In the genomic region with DNA sequence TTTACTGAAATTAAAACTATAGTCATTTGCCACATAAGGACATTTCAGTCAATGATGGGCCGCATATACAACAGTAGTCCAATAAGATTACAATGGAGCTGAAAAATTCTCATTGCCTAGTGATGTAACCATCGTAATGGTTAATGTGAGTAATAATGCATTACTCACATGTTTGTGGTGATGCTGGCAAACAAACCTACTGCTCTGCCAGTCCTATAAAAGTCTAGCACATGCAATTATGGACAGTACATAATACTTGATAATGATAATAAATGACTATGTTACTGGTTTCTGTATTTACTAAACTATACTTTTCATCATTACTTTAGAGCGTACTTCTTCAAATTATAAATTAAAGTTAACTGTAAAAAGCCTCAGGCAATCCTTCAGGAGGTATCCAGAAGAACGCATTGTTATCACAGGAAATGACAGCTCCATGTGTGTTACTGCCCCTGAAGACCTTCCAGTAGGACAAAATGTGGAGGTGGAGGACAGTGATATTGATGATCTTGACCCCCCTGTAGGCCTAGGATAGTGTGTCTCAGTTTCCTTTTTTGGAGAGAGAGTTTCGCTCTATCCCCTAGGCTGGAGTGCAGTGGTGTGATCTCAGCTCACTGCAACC, we compare ENCODE assay signal across 12 cellular contexts.
A peak's percentile ranks its signal among the peaks of the same experiment; 100 is the strongest.
DNase-seq lines count a peak whose midpoint lies in the region; ATAC-seq and TF ChIP-seq lines count a peak whose summit lies in the region.
"Had no signal": no experiment of that assay in that cellular context is flagged by ENCODE, and none has a peak within 500 bp of the region (broad histone marks: within the 10 kb centered on the region; RNA-seq: fewer than 3 reads in every experiment).

No MANE protein-coding gene starts in this region.

- no peak overlapping the region for H3K9ac ChIP-seq in neural progenitor cell
- H3K9ac ChIP-seq: BLaER1 had no signal

- no peak overlapping the region for H3K27ac ChIP-seq in foreskin keratinocyte
- no peak overlapping the region for H3K27ac ChIP-seq in neural progenitor cell
- H3K27ac ChIP-seq: BLaER1, SK-N-MC had no signal

- H3F3A ChIP-seq in neural progenitor cell (ENCODE audit: low read depth): no peaks in the 10 kb centered on the region

- ATAC-seq in foreskin keratinocyte: peak; percentile 95

- H3K4me3 ChIP-seq in AG04449 (ENCODE audit: low read depth, low read length) (no peak overlapping the region), neural progenitor cell (no peak overlapping the region)
- H3K4me3 ChIP-seq: BLaER1, SK-N-MC had no signal

- H3K4me1 ChIP-seq in foreskin keratinocyte (peaks cover 5% of the 10 kb centered on the region), neural progenitor cell (no peaks in the 10 kb centered on the region)
- H3K4me1 ChIP-seq: BLaER1 had no signal

- peaks cover 5% of the 10 kb centered on the region for H3K36me3 ChIP-seq in neural progenitor cell

- H3K27me3 ChIP-seq in foreskin keratinocyte (no peaks in the 10 kb centered on the region), neural progenitor cell (no peaks in the 10 kb centered on the region)
- H3K27me3 ChIP-seq: BLaER1 had no signal

- no peaks in the 10 kb centered on the region for H3K9me3 Mint-ChIP-seq in neural progenitor cell
- H3K9me3 Mint-ChIP-seq: activated CD4-positive, alpha-beta memory T cell treated with anti-CD3 and anti-CD28 coated beads for 36 hours had no signal

- no peaks in the 10 kb centered on the region for H3K4me1 Mint-ChIP-seq in neural progenitor cell

- H3K27me3 Mint-ChIP-seq in neural progenitor cell (ENCODE audit: insufficient read depth, low read depth): no peaks in the 10 kb centered on the region
- H3K27me3 Mint-ChIP-seq: activated CD4-positive, alpha-beta memory T cell treated with anti-CD3 and anti-CD28 coated beads for 36 hours had no signal

- no peak overlapping the region for H3K27ac Mint-ChIP-seq in neural progenitor cell
- H3K27ac Mint-ChIP-seq: activated CD4-positive, alpha-beta memory T cell treated with anti-CD3 and anti-CD28 coated beads for 36 hours had no signal

- H3K9me3 ChIP-seq in neural progenitor cell (ENCODE audit: low read depth): no peaks in the 10 kb centered on the region
- H3K9me3 ChIP-seq: BLaER1 had no signal

- no peak overlapping the region for H3K4me3 Mint-ChIP-seq in neural progenitor cell
- H3K4me3 Mint-ChIP-seq: activated CD4-positive, alpha-beta memory T cell treated with anti-CD3 and anti-CD28 coated beads for 36 hours had no signal

- H2AFZ ChIP-seq in neural progenitor cell (replicated peaks): no peak overlapping the region

- CTCF ChIA-PET in AG04449 (lab: Yijun Ruan, JAX): no interaction called here

- no peaks in the 10 kb centered on the region for H4K20me1 ChIP-seq in neural progenitor cell (ENCODE audit: low read depth)
- H4K20me1 ChIP-seq: BLaER1 had no signal

- DNase-seq in AG04449 (ENCODE audit: low read depth, low spot score) (peak; percentile 68), HT-29 (ENCODE audit: low spot score) (peak; percentile 48), amniotic epithelial cell (ENCODE audit: low read depth) (peak; percentile 88), foreskin keratinocyte (peak; percentile 58 to 79), NCI-H1105 (lab: John Stamatoyannopoulos, UW) (no peak), NCI-H187 (lab: John Stamatoyannopoulos, UW) (no peak), neural progenitor cell (ENCODE audit: low spot score) (no peak)
- no peak for DNase-seq in activated CD4-positive, alpha-beta T cell treated with anti-CD3 and anti-CD28 coated beads, Interleukin-2, amount 50 U/mL, for 4 hours
- DNase-seq: activated CD4-positive, alpha-beta memory T cell treated with anti-CD3 and anti-CD28 coated beads for 36 hours; activated gamma-delta T cell treated with Interleukin-2 at 50 U/mL for 16 hours had no signal

- POLR2A ChIA-PET in AG04449 (lab: Yijun Ruan, JAX): no interaction called here

- no peaks in the 10 kb centered on the region for H3K79me2 ChIP-seq in neural progenitor cell (ENCODE audit: low read depth)

- no peak overlapping the region for H3K4me2 ChIP-seq in neural progenitor cell
- H3K4me2 ChIP-seq: BLaER1 had no signal

- peaks cover 15% of the 10 kb centered on the region for H3K36me3 Mint-ChIP-seq in neural progenitor cell

- no peak for TF ChIP-seq CTCF in AG04449 (IDR thresholded peaks at IDR 0.05; ENCODE audit: insufficient read depth, low read length, missing control alignments)
- no peak for TF ChIP-seq CTCF in foreskin keratinocyte (conservative IDR thresholded peaks at IDR 0.05)
- no peak for TF ChIP-seq CTCF in neural progenitor cell (IDR thresholded peaks at IDR 0.05)

Comparison
In these comparisons a context has a peak if more than half of its experiments do, and no peak if none do; other contexts are left out.
1. DNase-seq: peak in AG04449 (single experiment), HT-29 (single experiment), amniotic epithelial cell (single experiment) and foreskin keratinocyte (2 of 2); none in activated CD4-positive, alpha-beta T cell treated with anti-CD3 and anti-CD28 coated beads, Interleukin-2, amount 50 U/mL, for 4 hours (0 of 2), NCI-H1105 (single experiment), NCI-H187 (0 of 2) and neural progenitor cell (single experiment).